ENCODE assay signal across 11 cellular contexts in genomic region chr2:147110962-147111361, GRCh38.
"Had no signal": no experiment of that assay in that cellular context is flagged by ENCODE, and none has a peak within 500 bp of the region (broad histone marks: within the 10 kb centered on the region; RNA-seq: fewer than 3 reads in every experiment).

No MANE protein-coding gene starts in this region.

- H2AFZ ChIP-seq: GM23248 had no signal

- H3K9ac ChIP-seq: GM23248 had no signal

- DNase-seq: GOT3, H7, H9, HCEC 1CT, HFFc6 had no signal

- FAIRE-seq: H1, H54 had no signal

- H3K9me3 ChIP-seq: HAP-1 had no signal

- H3K4me3 Mint-ChIP-seq: GM23338, H9, HFFc6 had no signal

- H3K4me2 ChIP-seq: GM23338 had no signal

- H3K27ac ChIP-seq: GM23248 had no signal

- H3K4me3 ChIP-seq: GM23248, GM23338, HAP-1 had no signal

- ATAC-seq: GM23338, HCT116 had no signal

- H3K9me3 Mint-ChIP-seq: H9 had no signal

- H3K27ac Mint-ChIP-seq: GM23338, H9, HFFc6 had no signal
